ENCODE assay signal across 8 cellular contexts in the genomic region with DNA sequence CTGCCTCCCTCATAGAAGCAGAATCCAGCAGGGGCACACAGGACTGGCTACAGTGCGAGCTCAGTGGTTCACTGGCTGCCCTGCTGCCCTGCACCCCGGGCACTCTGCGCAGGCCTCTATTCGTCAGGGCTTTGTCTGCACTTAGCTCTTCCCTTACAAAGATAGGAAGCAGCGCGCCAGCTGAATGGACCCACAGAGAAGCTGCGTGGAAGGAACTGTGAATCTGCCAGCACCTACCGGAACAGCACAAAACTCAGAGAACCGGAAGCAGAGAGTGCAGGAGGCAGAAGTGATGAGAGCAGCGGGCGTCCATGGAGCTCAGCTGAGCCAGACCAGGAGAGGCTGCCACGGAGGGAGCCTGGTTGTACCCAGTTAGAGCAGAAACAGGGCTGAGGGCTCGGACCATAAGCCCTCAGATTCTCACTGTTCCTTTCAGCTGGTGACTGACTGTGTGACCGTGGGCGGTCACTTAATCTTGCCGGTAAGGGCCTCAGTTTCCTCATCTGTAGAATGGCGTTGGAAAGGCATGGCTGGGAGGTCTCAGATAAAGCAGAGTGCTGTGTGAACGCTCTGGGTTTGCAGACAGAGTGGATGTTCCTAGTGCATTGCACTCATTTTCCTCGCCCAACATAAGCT. TPM values are rescaled to one million over a fixed set of nuclear protein-coding genes. Genes with fewer than 3 reads are reported as not detected.
DNase-seq lines count a peak whose midpoint lies in the region; ATAC-seq and TF ChIP-seq lines count a peak whose summit lies in the region.

No MANE protein-coding gene starts in this region.

- no peak overlapping the region for H2BK120ac ChIP-seq in mesenchymal stem cell (ENCODE audit: low read depth, low read length)

- no peak overlapping the region for H2BK15ac ChIP-seq in mesenchymal stem cell (ENCODE audit: low read depth, poor library complexity, severe bottlenecking)

- no peak for TF ChIP-seq CTCF in thyroid gland (IDR thresholded peaks at IDR 0.05)

- ATAC-seq in GM21737 (IDR thresholded peaks at IDR 0.05; ENCODE audit: unreplicated experiment): no peak
- ATAC-seq in GM18907 (IDR thresholded peaks at IDR 0.05; ENCODE audit: unreplicated experiment): no peak

- peak overlapping the region; percentile 59 for H3K27ac Mint-ChIP-seq in activated naive CD4-positive, alpha-beta T cell treated with anti-CD3 and anti-CD28 coated beads, Interleukin-2, amount 10 ng/mL, durations not matched to agents 7 days and 5 days
- no peak overlapping the region for H3K27ac Mint-ChIP-seq in activated T-helper 2 cell treated with anti-CD3 and anti-CD28 coated beads, Interferon-gamma antibody, Interleukin-2, Interleukin-4, amounts not matched to agents 10 μg/mL and 5 μg/mL and 100 μg/mL, durations not matched to agents 14 hours and 24 hours and 36 hours

- no peak overlapping the region for H3K23ac ChIP-seq in mesenchymal stem cell (ENCODE audit: low read length in 2 of 2)

- H3K4me1 Mint-ChIP-seq in activated naive CD4-positive, alpha-beta T cell treated with anti-CD3 and anti-CD28 coated beads, Interleukin-2, amount 10 ng/mL, durations not matched to agents 7 days and 5 days: peaks cover 44% of the 10 kb centered on the region
- H3K4me1 Mint-ChIP-seq in activated T-helper 2 cell treated with anti-CD3 and anti-CD28 coated beads, Interferon-gamma antibody, Interleukin-2, Interleukin-4, amounts not matched to agents 10 μg/mL and 5 μg/mL and 100 μg/mL, durations not matched to agents 14 hours and 24 hours and 36 hours (ENCODE audit: low read depth): peaks cover 5% of the 10 kb centered on the region

- H3K4me1 ChIP-seq in mesenchymal stem cell (ENCODE audit: control insufficient read depth, insufficient read depth, low read depth, low read length): peaks cover 17% of the 10 kb centered on the region
- H3K4me1 ChIP-seq in thyroid gland: peaks cover 13 to 27% of the 10 kb centered on the region in 2 donors

- H3K18ac ChIP-seq in mesenchymal stem cell (ENCODE audit: low read depth in 1 of 2, low read length in 2 of 2): peak overlapping the region in 1 of 2 experiments; percentile 6

- H3K27me3 Mint-ChIP-seq in activated naive CD4-positive, alpha-beta T cell treated with anti-CD3 and anti-CD28 coated beads, Interleukin-2, amount 10 ng/mL, durations not matched to agents 7 days and 5 days: peaks cover 37% of the 10 kb centered on the region
- H3K27me3 Mint-ChIP-seq in activated T-helper 2 cell treated with anti-CD3 and anti-CD28 coated beads, Interferon-gamma antibody, Interleukin-2, Interleukin-4, amounts not matched to agents 10 μg/mL and 5 μg/mL and 100 μg/mL, durations not matched to agents 14 hours and 24 hours and 36 hours (ENCODE audit: low read depth): peaks cover 16% of the 10 kb centered on the region

- no peaks in the 10 kb centered on the region for H3K9me3 Mint-ChIP-seq in activated naive CD4-positive, alpha-beta T cell treated with anti-CD3 and anti-CD28 coated beads, Interleukin-2, amount 10 ng/mL, durations not matched to agents 7 days and 5 days
- no peaks in the 10 kb centered on the region for H3K9me3 Mint-ChIP-seq in activated T-helper 2 cell treated with anti-CD3 and anti-CD28 coated beads, Interferon-gamma antibody, Interleukin-2, Interleukin-4, amounts not matched to agents 10 μg/mL and 5 μg/mL and 100 μg/mL, durations not matched to agents 14 hours and 24 hours and 36 hours

- H3K9me3 ChIP-seq in mesenchymal stem cell (ENCODE audit: control insufficient read depth, low read length): no peaks in the 10 kb centered on the region
- H3K9me3 ChIP-seq in thyroid gland: no peaks in the 10 kb centered on the region

- H3K27me3 ChIP-seq in mesenchymal stem cell (ENCODE audit: control insufficient read depth in 1 of 2, insufficient read depth in 1 of 2, low read length in 2 of 2) (peaks cover 19 to 54% of the 10 kb centered on the region in 2 experiments), thyroid gland (no peaks in the 10 kb centered on the region)

- peak; percentile 33 for DNase-seq in activated naive CD4-positive, alpha-beta T cell treated with anti-CD3 and anti-CD28 coated beads, Interleukin-2, amount 10 ng/mL, durations not matched to agents 7 days and 5 days
- DNase-seq in activated naive CD4-positive, alpha-beta T cell treated with Interleukin-2 at 50 U/mL for 16 hours: no peak
- DNase-seq in activated T-helper 2 cell treated with anti-CD3 and anti-CD28 coated beads, Interferon-gamma antibody, Interleukin-2, Interleukin-4, amounts not matched to agents 10 μg/mL and 5 μg/mL and 100 μg/mL, durations not matched to agents 14 hours and 24 hours and 36 hours (ENCODE audit: low spot score): no peak
- no peak for DNase-seq in mesenchymal stem cell
- DNase-seq in thyroid gland: no peak
- DNase-seq in activated gamma-delta T cell (lab: John Stamatoyannopoulos, UW): no peak

- H3K14ac ChIP-seq in mesenchymal stem cell (ENCODE audit: low read length in 2 of 2): no peak overlapping the region

- no peak overlapping the region for H3K9ac ChIP-seq in mesenchymal stem cell (ENCODE audit: low read length)

- H3K27ac ChIP-seq in mesenchymal stem cell (ENCODE audit: low read length, poor library complexity, severe bottlenecking): no peak overlapping the region
- H3K27ac ChIP-seq in thyroid gland: no peak overlapping the region

- CTCF ChIA-PET in activated naive CD4-positive, alpha-beta T cell treated with anti-CD3 and anti-CD28 coated beads, Interleukin-2, amount 10 ng/mL, durations not matched to agents 7 days and 5 days (lab: Charles Lee): interaction anchor here (0.6 to 6.6 kb wide), 44 partner anchors 8 to 550 kb away, joined by 3 to 147 read pairs (median 6); a partner anchor contains a TSS

- H3K36me3 ChIP-seq in mesenchymal stem cell (ENCODE audit: control insufficient read depth in 1 of 2, insufficient read depth in 2 of 2, low read depth in 1 of 2, low read length in 2 of 2) (no peaks in the 10 kb centered on the region), thyroid gland (no peaks in the 10 kb centered on the region)

- no peak for TF ChIP-seq POLR2A in thyroid gland (IDR thresholded peaks at IDR 0.05)

- intact Hi-C loops in activated T-helper 2 cell treated with anti-CD3 and anti-CD28 coated beads, Interferon-gamma antibody, Interleukin-2, Interleukin-4, amounts not matched to agents 10 μg/mL and 5 μg/mL and 100 μg/mL, durations not matched to agents 14 hours and 24 hours and 36 hours (cut with micrococcal nuclease): loop anchor here (1.0 to 5.0 kb wide), 5 partner anchors 23 to 550 kb away; a partner anchor contains a TSS
- intact Hi-C loops in thyroid gland (cut with DNase I): loop anchor here (5.0 kb wide), 2 partner anchors 275 to 450 kb away; no protein-coding TSS in a partner anchor

- no peak overlapping the region for H2AK5ac ChIP-seq in mesenchymal stem cell (ENCODE audit: low read length, severe bottlenecking)

- peak overlapping the region; percentile 79 for H4K8ac ChIP-seq in mesenchymal stem cell (ENCODE audit: low read length)

- H2BK5ac ChIP-seq in mesenchymal stem cell (ENCODE audit: low read depth, low read length, poor library complexity, severe bottlenecking): no peak overlapping the region

- H3K4me2 ChIP-seq in mesenchymal stem cell (ENCODE audit: low read length, poor library complexity, severe bottlenecking): no peak overlapping the region

- H3K4me3 ChIP-seq in mesenchymal stem cell (ENCODE audit: insufficient read depth in 1 of 2, low read depth in 1 of 2, low read length in 2 of 2) (peak overlapping the region in 1 of 2 experiments; percentile 86), thyroid gland (replicated peaks in 1 of 3) (peak overlapping the region in 2 of 3 donors; percentile 41 to 49)

- H4K91ac ChIP-seq in mesenchymal stem cell (ENCODE audit: low read length): peak overlapping the region; percentile 70

- peak overlapping the region; percentile 50 for H3K4me3 Mint-ChIP-seq in activated naive CD4-positive, alpha-beta T cell treated with anti-CD3 and anti-CD28 coated beads, Interleukin-2, amount 10 ng/mL, durations not matched to agents 7 days and 5 days
- peak overlapping the region; percentile 83 for H3K4me3 Mint-ChIP-seq in activated T-helper 2 cell treated with anti-CD3 and anti-CD28 coated beads, Interferon-gamma antibody, Interleukin-2, Interleukin-4, amounts not matched to agents 10 μg/mL and 5 μg/mL and 100 μg/mL, durations not matched to agents 14 hours and 24 hours and 36 hours (ENCODE audit: low read depth)

- no peaks in the 10 kb centered on the region for H3K79me1 ChIP-seq in mesenchymal stem cell (replicated peaks; ENCODE audit: low read length, poor library complexity, severe bottlenecking)

- H3K36me3 Mint-ChIP-seq in activated naive CD4-positive, alpha-beta T cell treated with anti-CD3 and anti-CD28 coated beads, Interleukin-2, amount 10 ng/mL, durations not matched to agents 7 days and 5 days: no peaks in the 10 kb centered on the region
- no peaks in the 10 kb centered on the region for H3K36me3 Mint-ChIP-seq in activated T-helper 2 cell treated with anti-CD3 and anti-CD28 coated beads, Interferon-gamma antibody, Interleukin-2, Interleukin-4, amounts not matched to agents 10 μg/mL and 5 μg/mL and 100 μg/mL, durations not matched to agents 14 hours and 24 hours and 36 hours (ENCODE audit: low read depth)

- 86% methylated on average over 19 of the region's 19 CpGs for WGBS in mesenchymal stem cell
- 72 to 85% methylated on average over 18 to 19 of the region's 19 CpGs for WGBS in thyroid gland, 2 donors

- H2BK12ac ChIP-seq in mesenchymal stem cell (ENCODE audit: low read length in 2 of 2): peak overlapping the region; percentile 17 to 78

- peak overlapping the region in 1 of 2 experiments; percentile 29 for H3K4ac ChIP-seq in mesenchymal stem cell (ENCODE audit: low read depth in 1 of 2, low read length in 2 of 2)

- H2AFZ ChIP-seq in mesenchymal stem cell (ENCODE audit: low read depth, low read length): no peak overlapping the region

RNA-seq across cellular contexts. Expression of a gene that starts 23.1 kb away (rescaled TPM):
- 10.0 and 10.3 TPM in 2 replicates for total RNA-seq in activated T-helper 2 cell treated with anti-CD3 and anti-CD28 coated beads, Interferon-gamma antibody, Interleukin-2, Interleukin-4, amounts not matched to agents 10 μg/mL and 5 μg/mL and 100 μg/mL, durations not matched to agents 14 hours and 24 hours and 36 hours
- polyA plus RNA-seq in mesenchymal stem cell (2013, experiment 1 of 2): 36.6 TPM
- polyA plus RNA-seq in mesenchymal stem cell (2013, experiment 2 of 2): 33.8 TPM
- total RNA-seq in thyroid gland: 10 to 100 TPM; 30.8 to 68.7 (median 43.2) TPM
